In the genomic region with DNA sequence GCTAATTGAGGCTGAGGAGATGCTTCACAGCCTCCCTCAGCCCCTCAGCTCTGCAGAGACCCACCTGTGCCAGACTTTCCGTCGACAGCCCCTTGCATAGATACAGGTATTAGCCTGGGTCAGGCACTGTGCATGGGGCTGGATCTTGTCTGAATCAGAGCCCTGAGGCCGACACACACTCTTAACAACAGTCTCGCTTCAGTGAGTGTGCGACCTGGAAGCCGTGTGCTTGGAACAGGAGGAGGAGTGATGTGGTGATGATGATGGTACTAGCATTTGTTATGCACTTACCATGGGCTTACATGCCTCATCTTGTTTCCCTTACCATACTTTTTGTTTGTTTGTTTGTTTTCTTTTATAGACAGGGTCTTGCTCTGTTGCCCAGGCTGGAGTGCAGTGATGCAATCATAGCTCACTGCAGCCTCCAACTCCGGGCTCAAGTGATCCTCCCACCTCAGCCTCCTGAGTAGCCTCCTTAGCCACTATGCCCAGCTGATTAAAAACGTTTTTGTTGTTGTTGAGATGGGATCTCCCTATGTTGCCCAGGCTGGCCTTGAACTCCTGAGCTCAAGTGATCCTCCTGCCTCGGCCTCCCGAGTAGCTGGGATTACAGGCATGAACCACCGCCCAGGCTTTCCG, we compare ENCODE assay signal across 1 cellular context.
TF ChIP-seq lines count a peak whose summit lies in the region.

No MANE protein-coding gene starts in this region.

TF ChIP-seq in HepG2, 621 proteins besides CTCF, POLR2A, EP300 and RAD21:
- TF ChIP-seq ZNF121 (CRISPR knock-in tag; IDR thresholded peaks at IDR 0.05): peak; percentile 47; the same call in 1 of the 2 replicates
- TF ChIP-seq, protein P1, sequence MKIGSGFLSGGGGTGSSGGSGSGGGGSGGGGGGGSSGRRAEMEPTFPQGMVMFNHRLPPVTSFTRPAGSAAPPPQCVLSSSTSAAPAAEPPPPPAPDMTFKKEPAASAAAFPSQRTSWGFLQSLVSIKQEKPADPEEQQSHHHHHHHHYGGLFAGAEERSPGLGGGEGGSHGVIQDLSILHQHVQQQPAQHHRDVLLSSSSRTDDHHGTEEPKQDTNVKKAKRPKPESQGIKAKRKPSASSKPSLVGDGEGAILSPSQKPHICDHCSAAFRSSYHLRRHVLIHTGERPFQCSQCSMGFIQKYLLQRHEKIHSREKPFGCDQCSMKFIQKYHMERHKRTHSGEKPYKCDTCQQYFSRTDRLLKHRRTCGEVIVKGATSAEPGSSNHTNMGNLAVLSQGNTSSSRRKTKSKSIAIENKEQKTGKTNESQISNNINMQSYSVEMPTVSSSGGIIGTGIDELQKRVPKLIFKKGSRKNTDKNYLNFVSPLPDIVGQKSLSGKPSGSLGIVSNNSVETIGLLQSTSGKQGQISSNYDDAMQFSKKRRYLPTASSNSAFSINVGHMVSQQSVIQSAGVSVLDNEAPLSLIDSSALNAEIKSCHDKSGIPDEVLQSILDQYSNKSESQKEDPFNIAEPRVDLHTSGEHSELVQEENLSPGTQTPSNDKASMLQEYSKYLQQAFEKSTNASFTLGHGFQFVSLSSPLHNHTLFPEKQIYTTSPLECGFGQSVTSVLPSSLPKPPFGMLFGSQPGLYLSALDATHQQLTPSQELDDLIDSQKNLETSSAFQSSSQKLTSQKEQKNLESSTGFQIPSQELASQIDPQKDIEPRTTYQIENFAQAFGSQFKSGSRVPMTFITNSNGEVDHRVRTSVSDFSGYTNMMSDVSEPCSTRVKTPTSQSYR (CRISPR knock-in tag; IDR thresholded peaks at IDR 0.05; ENCODE audit: borderline replicate concordance): no peak
- no peak for TF ChIP-seq ZNF101 (CRISPR knock-in tag; IDR thresholded peaks at IDR 0.05; ENCODE audit: borderline replicate concordance, low read depth)
- TF ChIP-seq, protein P2, sequence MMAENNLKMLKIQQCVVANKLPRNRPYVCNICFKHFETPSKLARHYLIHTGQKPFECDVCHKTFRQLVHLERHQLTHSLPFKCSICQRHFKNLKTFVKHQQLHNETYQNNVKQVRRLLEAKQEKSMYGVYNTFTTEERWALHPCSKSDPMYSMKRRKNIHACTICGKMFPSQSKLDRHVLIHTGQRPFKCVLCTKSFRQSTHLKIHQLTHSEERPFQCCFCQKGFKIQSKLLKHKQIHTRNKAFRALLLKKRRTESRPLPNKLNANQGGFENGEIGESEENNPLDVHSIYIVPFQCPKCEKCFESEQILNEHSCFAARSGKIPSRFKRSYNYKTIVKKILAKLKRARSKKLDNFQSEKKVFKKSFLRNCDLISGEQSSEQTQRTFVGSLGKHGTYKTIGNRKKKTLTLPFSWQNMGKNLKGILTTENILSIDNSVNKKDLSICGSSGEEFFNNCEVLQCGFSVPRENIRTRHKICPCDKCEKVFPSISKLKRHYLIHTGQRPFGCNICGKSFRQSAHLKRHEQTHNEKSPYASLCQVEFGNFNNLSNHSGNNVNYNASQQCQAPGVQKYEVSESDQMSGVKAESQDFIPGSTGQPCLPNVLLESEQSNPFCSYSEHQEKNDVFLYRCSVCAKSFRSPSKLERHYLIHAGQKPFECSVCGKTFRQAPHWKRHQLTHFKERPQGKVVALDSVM (CRISPR knock-in tag; IDR thresholded peaks at IDR 0.05): peak; percentile 77; the same call in 1 of the 2 replicates
